Comparison of ENCODE assay signal across 1 cellular context in the genomic region with DNA sequence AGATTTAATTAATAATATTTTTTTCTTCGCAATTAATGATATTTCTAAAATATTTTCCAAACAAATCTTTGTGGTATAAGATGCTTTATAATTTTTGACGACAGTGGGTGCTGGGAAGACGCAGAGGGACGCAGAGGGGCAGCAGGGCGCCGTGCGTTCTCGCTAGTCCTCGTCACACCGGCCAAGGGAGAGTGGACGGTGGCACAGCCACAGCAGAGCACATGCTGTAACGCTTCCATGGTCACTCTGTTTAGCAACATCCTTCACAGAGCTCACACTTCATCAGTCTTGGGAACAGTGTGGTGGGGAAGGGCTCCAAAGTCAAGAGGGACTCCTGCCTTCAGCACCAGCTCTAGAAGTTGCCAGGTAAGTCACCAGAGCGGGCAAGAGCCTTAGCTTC.
TF ChIP-seq lines count a peak whose summit lies in the region.

No MANE protein-coding gene starts in this region.

TF ChIP-seq in H1, 55 proteins besides CTCF, POLR2A, EP300 and RAD21 (continued from another document):
- TF ChIP-seq HDAC2 (IDR thresholded peaks at IDR 0.05; ENCODE audit: borderline replicate concordance in 1 of 2, low read depth in 2 of 2, low read length in 2 of 2): no peak
- no peak for TF ChIP-seq ZNF274 (IDR thresholded peaks at IDR 0.05; ENCODE audit: borderline replicate concordance, extremely low read depth, low read length)
- TF ChIP-seq RFX5 (IDR thresholded peaks at IDR 0.05; ENCODE audit: borderline replicate concordance, low read depth, low read length): no peak
- TF ChIP-seq, protein P1, sequence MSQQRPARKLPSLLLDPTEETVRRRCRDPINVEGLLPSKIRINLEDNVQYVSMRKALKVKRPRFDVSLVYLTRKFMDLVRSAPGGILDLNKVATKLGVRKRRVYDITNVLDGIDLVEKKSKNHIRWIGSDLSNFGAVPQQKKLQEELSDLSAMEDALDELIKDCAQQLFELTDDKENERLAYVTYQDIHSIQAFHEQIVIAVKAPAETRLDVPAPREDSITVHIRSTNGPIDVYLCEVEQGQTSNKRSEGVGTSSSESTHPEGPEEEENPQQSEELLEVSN (IDR thresholded peaks at IDR 0.05): no peak
- TF ChIP-seq SIN3A (conservative IDR thresholded peaks at IDR 0.05 in 1 of 2, IDR thresholded peaks at IDR 0.05 in 1 of 2; ENCODE audit: low read depth in 1 of 2, low read length in 2 of 2): no peak
- no peak for TF ChIP-seq CREB1 (IDR thresholded peaks at IDR 0.05)
- no peak for TF ChIP-seq ASH2L (IDR thresholded peaks at IDR 0.05; ENCODE audit: low read length)
- no peak for TF ChIP-seq NANOG (IDR thresholded peaks at IDR 0.05; ENCODE audit: insufficient read depth, low read depth, low read length, poor library complexity, severe bottlenecking)
